16 cellular contexts compared by ENCODE assay signal in genomic region chr22:19059481-19060278, GRCh38.
DNase-seq lines count a peak whose midpoint lies in the region; ATAC-seq, FAIRE-seq and TF ChIP-seq lines count a peak whose summit lies in the region.
"Had no signal": no experiment of that assay in that cellular context is flagged by ENCODE, and none has a peak within 500 bp of the region (broad histone marks: within the 10 kb centered on the region; RNA-seq: fewer than 3 reads in every experiment).

No MANE protein-coding gene starts in this region.

- no peak overlapping the region for H3K4ac ChIP-seq in mesenchymal stem cell (ENCODE audit: low read depth in 1 of 2, low read length in 2 of 2)

- H3F3A ChIP-seq in SK-N-SH (replicated peaks; ENCODE audit: insufficient read depth), result no peaks in the 10 kb centered on the region

- H3K23ac ChIP-seq in mesenchymal stem cell (ENCODE audit: low read length in 2 of 2), result no peak overlapping the region

- H3K9ac ChIP-seq in HepG2 (ENCODE audit: insufficient read depth, low read depth, low read length) (no peak overlapping the region), mesenchymal stem cell (ENCODE audit: low read length) (no peak overlapping the region), SK-N-SH (no peak overlapping the region)

- no peaks in the 10 kb centered on the region for H3K79me2 ChIP-seq in HepG2 (ENCODE audit: insufficient read depth, low read length)
- H3K79me2 ChIP-seq in SK-N-SH (ENCODE audit: insufficient read depth), result no peaks in the 10 kb centered on the region

- peak overlapping the region in 1 of 2 experiments; percentile 11 for H2BK12ac ChIP-seq in mesenchymal stem cell (ENCODE audit: low read length in 2 of 2)

- no peak overlapping the region for H2BK5ac ChIP-seq in mesenchymal stem cell (ENCODE audit: low read depth, low read length, poor library complexity, severe bottlenecking)

- H4K8ac ChIP-seq in mesenchymal stem cell (ENCODE audit: low read length), result no peak overlapping the region

- TF ChIP-seq CTCF in HepG2 (CRISPR knock-in tag; IDR thresholded peaks at IDR 0.05), result no peak
- TF ChIP-seq CTCF in right lobe of liver (IDR thresholded peaks at IDR 0.05), result no peak
- no peak for TF ChIP-seq CTCF in SK-N-SH (IDR thresholded peaks at IDR 0.05)

- H3K4me2 ChIP-seq in HepG2 (ENCODE audit: low read depth, low read length) (no peak overlapping the region), mesenchymal stem cell (ENCODE audit: low read length, poor library complexity, severe bottlenecking) (no peak overlapping the region), SK-N-SH (no peak overlapping the region)

- no peak for TF ChIP-seq EP300 in HepG2 (IDR thresholded peaks at IDR 0.05; ENCODE audit: low read depth in 2 of 2, low read length in 2 of 2)
- TF ChIP-seq EP300 in HepG2 (CRISPR knock-in tag; IDR thresholded peaks at IDR 0.05; ENCODE audit: borderline replicate concordance), result no peak
- TF ChIP-seq EP300 in SK-N-SH (IDR thresholded peaks at IDR 0.05; ENCODE audit: borderline replicate concordance in 1 of 2, low read depth in 1 of 2, low read length in 1 of 2), result no peak

- H4K91ac ChIP-seq in mesenchymal stem cell (ENCODE audit: low read length), result peak overlapping the region; percentile 44

- H3K27ac ChIP-seq in HepG2 (ENCODE audit: extremely low read length, insufficient read depth, low read length), result no peak overlapping the region
- no peak overlapping the region for H3K27ac ChIP-seq in right lobe of liver
- no peak overlapping the region for H3K27ac ChIP-seq in mesenchymal stem cell (ENCODE audit: low read length, poor library complexity, severe bottlenecking)
- H3K27ac ChIP-seq in SK-N-SH (ENCODE audit: low read depth in 2 of 2, low read length in 1 of 2), result no peak overlapping the region

- CTCF ChIA-PET in HepG2 (lab: Yijun Ruan, JAX; ENCODE audit: low intra/inter-chr PET ratio, low total read pairs) (no interaction called here), SK-N-SH (lab: Yijun Ruan, JAX) (no interaction called here)

- no peak overlapping the region for H2BK15ac ChIP-seq in mesenchymal stem cell (ENCODE audit: low read depth, poor library complexity, severe bottlenecking)

- intact Hi-C loops in HepG2 (cut with micrococcal nuclease; ENCODE audit: unreplicated experiment) (no loop called here), right lobe of liver (cut with DNase I) (no loop called here)

- H3K79me1 ChIP-seq in mesenchymal stem cell (replicated peaks; ENCODE audit: low read length, poor library complexity, severe bottlenecking), result peaks cover 64% of the 10 kb centered on the region

- TF ChIP-seq POLR2A in HepG2 (IDR thresholded peaks at IDR 0.05; ENCODE audit: insufficient read depth in 1 of 2, low read depth in 2 of 2, low read length in 2 of 2), result no peak
- TF ChIP-seq POLR2A in right lobe of liver (IDR thresholded peaks at IDR 0.05), result no peak

- ATAC-seq in HepG2 (no peak), right lobe of liver (no peak), GM19397 (IDR thresholded peaks at IDR 0.05; ENCODE audit: unreplicated experiment) (no peak)
- ATAC-seq: mucosa of descending colon, sciatic nerve had no signal

- no peak for TF ChIP-seq RAD21 in HepG2 (CRISPR knock-in tag; IDR thresholded peaks at IDR 0.05)
- TF ChIP-seq RAD21 in SK-N-SH (IDR thresholded peaks at IDR 0.05; ENCODE audit: low read length), result no peak

- in situ Hi-C loops in HepG2 (cut with HindIII; ENCODE audit: extremely low pct_ligation_motif_present, low pct_unique_long_range_greater_than_20kb), result no loop called here

- H2AFZ ChIP-seq in HepG2 (ENCODE audit: low read length) (no peak overlapping the region), mesenchymal stem cell (ENCODE audit: low read depth, low read length) (no peak overlapping the region), SK-N-SH (ENCODE audit: low read depth) (no peak overlapping the region)

- FAIRE-seq in HepG2 (lab: Jason Lieb, UNC), result no peak

- H3K9me3 ChIP-seq in HepG2 (ENCODE audit: low read length), result no peaks in the 10 kb centered on the region
- no peaks in the 10 kb centered on the region for H3K9me3 ChIP-seq in right lobe of liver
- no peaks in the 10 kb centered on the region for H3K9me3 ChIP-seq in mesenchymal stem cell (ENCODE audit: control insufficient read depth, low read length)
- H3K9me3 ChIP-seq in SK-N-SH, result no peaks in the 10 kb centered on the region
- H3K9me3 ChIP-seq: mucosa of descending colon had no signal

- H3K9me2 ChIP-seq in SK-N-SH, result no peaks in the 10 kb centered on the region

- POLR2A ChIA-PET in HepG2 (lab: Yijun Ruan, JAX), result no interaction called here
- POLR2A ChIA-PET in SK-N-SH (lab: Yijun Ruan, JAX), result no interaction called here

- peaks cover 30 to 80% of the 10 kb centered on the region in 2 experiments for H3K36me3 ChIP-seq in HepG2 (replicated peaks in 1 of 2; ENCODE audit: control insufficient read depth in 1 of 2, insufficient read depth in 2 of 2, low read length in 2 of 2)
- H3K36me3 ChIP-seq in right lobe of liver, result peaks cover 0 to 56% (median 6%) of the 10 kb centered on the region in 4 donors
- H3K36me3 ChIP-seq in mesenchymal stem cell (ENCODE audit: control insufficient read depth in 1 of 2, insufficient read depth in 2 of 2, low read depth in 1 of 2, low read length in 2 of 2), result peaks cover 82 to 87% of the 10 kb centered on the region in 2 experiments
- peaks cover 4 to 41% of the 10 kb centered on the region in 2 experiments for H3K36me3 ChIP-seq in SK-N-SH (replicated peaks in 1 of 2; ENCODE audit: control insufficient read depth in 1 of 2, insufficient read depth in 2 of 2, low read length in 1 of 2)

- no peak overlapping the region for H2AK5ac ChIP-seq in mesenchymal stem cell (ENCODE audit: low read length, severe bottlenecking)

- no peaks in the 10 kb centered on the region for H4K20me1 ChIP-seq in HepG2 (ENCODE audit: insufficient read depth, low read length)
- H4K20me1 ChIP-seq in SK-N-SH (ENCODE audit: insufficient read depth), result no peaks in the 10 kb centered on the region

- H3K4me1 ChIP-seq in HepG2 (ENCODE audit: insufficient read depth, low read length), result peaks cover 11% of the 10 kb centered on the region; the same call in 1 of the 2 replicates
- peaks cover 0 to 30% (median 9%) of the 10 kb centered on the region in 4 donors for H3K4me1 ChIP-seq in right lobe of liver
- H3K4me1 ChIP-seq in mesenchymal stem cell (ENCODE audit: control insufficient read depth, insufficient read depth, low read depth, low read length), result peaks cover 8% of the 10 kb centered on the region
- H3K4me1 ChIP-seq in SK-N-SH (ENCODE audit: control insufficient read depth in 1 of 2, insufficient read depth in 2 of 2, low read depth in 1 of 2, low read length in 1 of 2), result no peaks in the 10 kb centered on the region

- H3K27me3 ChIP-seq in HepG2 (ENCODE audit: control insufficient read depth in 1 of 2, insufficient read depth in 2 of 2, low read length in 2 of 2), result no peaks in the 10 kb centered on the region
- H3K27me3 ChIP-seq in right lobe of liver, result no peaks in the 10 kb centered on the region
- no peaks in the 10 kb centered on the region for H3K27me3 ChIP-seq in mesenchymal stem cell (ENCODE audit: control insufficient read depth in 1 of 2, insufficient read depth in 1 of 2, low read length in 2 of 2)
- H3K27me3 ChIP-seq in SK-N-SH (ENCODE audit: insufficient read depth), result no peaks in the 10 kb centered on the region

- no TSS peak for BruUV-seq in HepG2 (replicated peaks; lab: Mats Ljungman, UMichigan)

- WGBS in HepG2 (ENCODE audit: low lambda C conversion rate), result 97% methylated on average over 12 of the region's 20 CpGs
- 94% methylated on average over 14 of the region's 20 CpGs for WGBS in right lobe of liver (ENCODE audit: insufficient coverage, low coverage, low lambda C conversion rate, missing lambda C conversion rate)
- WGBS in mesenchymal stem cell, result 97% methylated on average over 20 of the region's 20 CpGs
- WGBS in SK-N-SH (ENCODE audit: low lambda C conversion rate), result 88% methylated on average over 18 of the region's 20 CpGs

- no peak overlapping the region for H2BK120ac ChIP-seq in mesenchymal stem cell (ENCODE audit: low read depth, low read length)

- H3K4me3 ChIP-seq in HepG2 (replicated peaks in 1 of 3; ENCODE audit: insufficient read depth in 1 of 3, low read depth in 2 of 3, low read length in 3 of 3) (no peak overlapping the region), right lobe of liver (no peak overlapping the region), mesenchymal stem cell (ENCODE audit: insufficient read depth in 1 of 2, low read depth in 1 of 2, low read length in 2 of 2) (no peak overlapping the region), SK-N-SH (ENCODE audit: low read depth in 2 of 2, low read length in 1 of 2) (no peak overlapping the region)
- H3K4me3 ChIP-seq: mucosa of descending colon had no signal

- no peak overlapping the region for H3K18ac ChIP-seq in mesenchymal stem cell (ENCODE audit: low read depth in 1 of 2, low read length in 2 of 2)

- DNase-seq in HepG2 (ENCODE audit: low spot score) (no peak), right lobe of liver (no peak), mesenchymal stem cell (no peak), SK-N-SH (no peak), dedifferentiated amniotic fluid mesenchymal stem cell (ENCODE audit: extremely low spot score) (no peak)
- peak; percentile 37 for DNase-seq in activated CD8-positive, alpha-beta memory T cell treated with anti-CD3 and anti-CD28 coated beads, Interleukin-2, amount 50 U/mL, for 48 hours
- DNase-seq: amniotic stem cell; caudate nucleus; DMS153; hippocampal formation; mucosa of descending colon; NCI-H2029 treated with DMSO at 0.1 percent for 48 hours; SHP77; stimulated activated CD4-positive, alpha-beta T cell treated with anti-CD3 and anti-CD28 coated beads, Interleukin-1b, Interleukin-23, amount 100 ng/mL, for 48 hours had no signal

- H3K14ac ChIP-seq in mesenchymal stem cell (ENCODE audit: low read length in 2 of 2), result no peak overlapping the region

TF ChIP-seq in HepG2, 621 proteins besides CTCF, POLR2A, EP300 and RAD21 (continues in another document):
- peak; percentile 48 for TF ChIP-seq AGO2 (optimal IDR thresholded peaks at IDR 0.05; ENCODE audit: low read depth, low read length)
- TF ChIP-seq JUND (CRISPR knock-in tag; IDR thresholded peaks at IDR 0.05), result no peak
- TF ChIP-seq NFRKB (IDR thresholded peaks at IDR 0.05), result no peak
- no peak for TF ChIP-seq MBNL3 (CRISPR knock-in tag; conservative IDR thresholded peaks at IDR 0.05)
- TF ChIP-seq CHD4 (IDR thresholded peaks at IDR 0.05; ENCODE audit: borderline replicate concordance, low read length), result no peak

TF ChIP-seq in SK-N-SH, 30 proteins besides CTCF, POLR2A, EP300 and RAD21 (continues in another document):
- no peak for TF ChIP-seq MEF2A (IDR thresholded peaks at IDR 0.05; ENCODE audit: borderline replicate concordance, low read depth)
- no peak for TF ChIP-seq FOSL2 (IDR thresholded peaks at IDR 0.05; ENCODE audit: borderline replicate concordance, low read depth)
- no peak for TF ChIP-seq CHD2 (IDR thresholded peaks at IDR 0.05; ENCODE audit: low read length, partially characterized antibody)
